1 cellular context compared by ENCODE assay signal in genomic region chr3:69108813-69109212, GRCh38.
A peak's percentile ranks its signal among the peaks of the same experiment; 100 is the strongest.
TF ChIP-seq lines count a peak whose summit lies in the region.

No MANE protein-coding gene starts in this region.

TF ChIP-seq in K562, 482 proteins besides CTCF, POLR2A, EP300 and RAD21 (continued from another document):
- peak; percentile 40; the same call in 1 of the 2 replicates for TF ChIP-seq ZNF592 (IDR thresholded peaks at IDR 0.05)
- TF ChIP-seq ZBTB1 (CRISPR knock-in tag; IDR thresholded peaks at IDR 0.05; ENCODE audit: borderline replicate concordance, low read depth): no peak
- TF ChIP-seq ZNF655 (CRISPR knock-in tag; IDR thresholded peaks at IDR 0.05): no peak
- TF ChIP-seq ATF4 (CRISPR knock-in tag; IDR thresholded peaks at IDR 0.05): no peak
- TF ChIP-seq HDAC1 (IDR thresholded peaks at IDR 0.05): no peak
- TF ChIP-seq SNAPC5 (CRISPR knock-in tag; IDR thresholded peaks at IDR 0.05): no peak
- no peak for TF ChIP-seq ARID3B (CRISPR knock-in tag; IDR thresholded peaks at IDR 0.05; ENCODE audit: borderline replicate concordance)
- peak; percentile 85 for TF ChIP-seq SOX6 (IDR thresholded peaks at IDR 0.05)
- TF ChIP-seq ZFP1 (CRISPR knock-in tag; IDR thresholded peaks at IDR 0.05): no peak
- TF ChIP-seq PHF20 (IDR thresholded peaks at IDR 0.05; ENCODE audit: partially characterized antibody): no peak
- no peak for TF ChIP-seq PHB2 (IDR thresholded peaks at IDR 0.05; ENCODE audit: low read depth)
- no peak for TF ChIP-seq ATF2 (CRISPR knock-in tag; IDR thresholded peaks at IDR 0.05)
- TF ChIP-seq CCNT2 (IDR thresholded peaks at IDR 0.05; ENCODE audit: borderline replicate concordance, extremely low read depth, insufficient read length, low read depth, low read length): no peak
- TF ChIP-seq SMARCE1 (IDR thresholded peaks at IDR 0.05): no peak
- no peak for TF ChIP-seq GTF2A2 (tag; IDR thresholded peaks at IDR 0.05)
- TF ChIP-seq ZNF511 (CRISPR knock-in tag; IDR thresholded peaks at IDR 0.05): no peak
- no peak for TF ChIP-seq FOS (IDR thresholded peaks at IDR 0.05; ENCODE audit: extremely low read depth, insufficient read length)
- TF ChIP-seq HNRNPL (IDR thresholded peaks at IDR 0.05; ENCODE audit: low read depth, low read length): no peak
- peak; percentile 60 for TF ChIP-seq L3MBTL2 (IDR thresholded peaks at IDR 0.05)
- TF ChIP-seq ZBTB5 (IDR thresholded peaks at IDR 0.05): no peak
- no peak for TF ChIP-seq CHD2 (IDR thresholded peaks at IDR 0.05; ENCODE audit: low read depth, low read length)
- 0 out of 2 replicates have a peak, but pooled peaks have one; percentile 39 for TF ChIP-seq CREB3L1 (IDR thresholded peaks at IDR 0.05; ENCODE audit: borderline replicate concordance, low read depth)
- peak; percentile 53 for TF ChIP-seq EP400 (IDR thresholded peaks at IDR 0.05)
- TF ChIP-seq ARID2 (IDR thresholded peaks at IDR 0.05): no peak
- TF ChIP-seq RUNX1 (IDR thresholded peaks at IDR 0.05; ENCODE audit: low read depth): no peak
- TF ChIP-seq BDP1 (IDR thresholded peaks at IDR 0.05; ENCODE audit: insufficient read depth, insufficient read length): no peak
- TF ChIP-seq HDGF (IDR thresholded peaks at IDR 0.05): no peak
- TF ChIP-seq ZSCAN32 (CRISPR knock-in tag; IDR thresholded peaks at IDR 0.05): no peak
- peak; percentile 24; the same call in 1 of the 2 replicates for TF ChIP-seq JUND (IDR thresholded peaks at IDR 0.05; ENCODE audit: borderline replicate concordance, low read depth, low read length)
- TF ChIP-seq JUND (tag; IDR thresholded peaks at IDR 0.05; ENCODE audit: borderline replicate concordance, low read depth, low read length): no peak
- no peak for TF ChIP-seq ZNF444 (CRISPR knock-in tag; IDR thresholded peaks at IDR 0.05)
- TF ChIP-seq DEAF1 (CRISPR knock-in tag; IDR thresholded peaks at IDR 0.05): no peak
- TF ChIP-seq SMARCB1 (IDR thresholded peaks at IDR 0.05; ENCODE audit: insufficient read length, low read depth): no peak
- TF ChIP-seq MYC (IDR thresholded peaks at IDR 0.05; ENCODE audit: low read depth, low read length): peak; percentile 83
- no peak for TF ChIP-seq MYC (CRISPR knock-in tag; IDR thresholded peaks at IDR 0.05; ENCODE audit: borderline replicate concordance, low read depth)
- no peak for TF ChIP-seq STAG1 (CRISPR knock-in tag; IDR thresholded peaks at IDR 0.05; ENCODE audit: borderline replicate concordance)
- TF ChIP-seq E2F6 (IDR thresholded peaks at IDR 0.05; ENCODE audit: borderline replicate concordance in 1 of 2, extremely low read depth in 1 of 2, insufficient read depth in 1 of 2, insufficient read length in 1 of 2, low read depth in 1 of 2, low read length in 1 of 2, poor library complexity in 1 of 2, severe bottlenecking in 1 of 2): no peak
- no peak for TF ChIP-seq CBFA2T3 (IDR thresholded peaks at IDR 0.05)
- TF ChIP-seq POLR2G (IDR thresholded peaks at IDR 0.05; ENCODE audit: low read depth, low read length): no peak
